Comparison of ENCODE assay signal across 32 cellular contexts in genomic region chr17:2894782-2895181, GRCh38.
A peak's percentile ranks its signal among the peaks of the same experiment; 100 is the strongest.
DNase-seq lines count a peak whose midpoint lies in the region; ATAC-seq, FAIRE-seq and TF ChIP-seq lines count a peak whose summit lies in the region.
"Had no signal": no experiment of that assay in that cellular context is flagged by ENCODE, and none has a peak within 500 bp of the region (broad histone marks: within the 10 kb centered on the region; RNA-seq: fewer than 3 reads in every experiment).

No MANE protein-coding gene starts in this region.

- H3K4me1 ChIP-seq in duodenal mucosa (ENCODE audit: control insufficient read depth in 1 of 2, insufficient read depth in 2 of 2, low read length in 2 of 2) (peaks cover 13 to 14% of the 10 kb centered on the region in 2 donors), neuronal stem cell (ENCODE audit: control insufficient read depth in 2 of 2, insufficient read depth in 1 of 2, low read depth in 1 of 2, low read length in 2 of 2) (no peaks in the 10 kb centered on the region), gastrocnemius medialis (no peaks in the 10 kb centered on the region)
- H3K4me1 ChIP-seq: lower lobe of right lung, tibial artery had no signal

- H3K27me3 ChIP-seq in duodenal mucosa (ENCODE audit: control insufficient read depth in 1 of 2, insufficient read depth in 2 of 2, low read length in 2 of 2) (no peaks in the 10 kb centered on the region), neuronal stem cell (ENCODE audit: control insufficient read depth in 3 of 3, insufficient read depth in 3 of 3, low read depth in 1 of 3, low read length in 3 of 3) (no peaks in the 10 kb centered on the region), gastrocnemius medialis (no peaks in the 10 kb centered on the region)
- H3K27me3 ChIP-seq: heart left ventricle, ovary, tibial artery had no signal

- H2AFZ ChIP-seq in neuronal stem cell (ENCODE audit: low read length) = no peak overlapping the region

- in situ Hi-C loops in gastrocnemius medialis (cut with MboI; ENCODE audit: low sequenced_read_pairs in 4 of 4) = no loop called here

- TF ChIP-seq POLR2A in GM12891 (IDR thresholded peaks at IDR 0.05; ENCODE audit: low read depth, low read length) (no peak), gastrocnemius medialis (IDR thresholded peaks at IDR 0.05) (no peak)

- no CpG with 5 or more reads among the region's 17 CpGs for WGBS in neuronal stem cell (ENCODE audit: extremely low coverage in 2 of 2, insufficient read length in 2 of 2, insufficient replicate concordance in 1 of 2), 2 donors

- no peak overlapping the region for H2BK15ac ChIP-seq in neuronal stem cell (ENCODE audit: low read length)

- no peak overlapping the region for H2BK120ac ChIP-seq in neuronal stem cell (ENCODE audit: low read depth, low read length)

- no peak overlapping the region for H2BK5ac ChIP-seq in neuronal stem cell (ENCODE audit: low read length)

- no peak overlapping the region for H3K14ac ChIP-seq in neuronal stem cell (ENCODE audit: low read length)

- H3K4ac ChIP-seq in neuronal stem cell (ENCODE audit: low read length) = no peak overlapping the region

- no peak overlapping the region for H3K4me2 ChIP-seq in neuronal stem cell (ENCODE audit: insufficient read depth, low read length, poor library complexity, severe bottlenecking)

- H3K36me3 ChIP-seq in duodenal mucosa (ENCODE audit: control insufficient read depth in 1 of 2, insufficient read depth in 2 of 2, low read length in 2 of 2) (no peaks in the 10 kb centered on the region), neuronal stem cell (replicated peaks in 1 of 2; ENCODE audit: control insufficient read depth in 2 of 2, insufficient read depth in 2 of 2, low read length in 2 of 2) (no peaks in the 10 kb centered on the region), gastrocnemius medialis (no peaks in the 10 kb centered on the region)
- H3K36me3 ChIP-seq: heart left ventricle, lower lobe of right lung, ovary, tibial artery had no signal

- no peak overlapping the region for H2AK5ac ChIP-seq in neuronal stem cell (ENCODE audit: low read depth, low read length)

- no peak overlapping the region for H2BK12ac ChIP-seq in neuronal stem cell (ENCODE audit: low read length)

- peak; percentile 14 for DNase-seq in NCI-H510A treated with DMSO at 0.1 percent for 48 hours (lab: John Stamatoyannopoulos, UW)
- DNase-seq in NCI-H510A (lab: John Stamatoyannopoulos, UW) = no peak
- DNase-seq in neuronal stem cell (ENCODE audit: low spot score) = no peak
- no peak for DNase-seq in GM12891 (ENCODE audit: insufficient read length, low spot score)
- DNase-seq in gastrocnemius medialis = no peak
- DNase-seq in OCI-M2 (lab: John Stamatoyannopoulos, UW; ENCODE audit: unreplicated experiment) = no peak
- DNase-seq: activated CD4-positive, alpha-beta T cell treated with anti-CD3 and anti-CD28 coated beads for 48 hours; activated CD8-positive, alpha-beta memory T cell treated with anti-CD3 and anti-CD28 coated beads for 24 hours; activated gamma-delta T cell; activated naive CD8-positive, alpha-beta T cell treated with anti-CD3 and anti-CD28 coated beads for 36 hours; anterior cingulate cortex; C1 segment of cervical spinal cord; Calu3; heart left ventricle; HFFc6; lower lobe of right lung; midbrain; NCI-H1092; NCI-H1694 treated with DMSO at 0.1 percent for 48 hours; NCI-H446 treated with DMSO at 0.1 percent for 48 hours; ovary; retina; T-cell; tibial artery; WERI-Rb-1 had no signal

- H3K79me1 ChIP-seq in neuronal stem cell (ENCODE audit: low read depth, low read length) = no peaks in the 10 kb centered on the region

- H3K9ac ChIP-seq in duodenal mucosa (ENCODE audit: low read depth in 1 of 2, low read length in 2 of 2) = no peak overlapping the region
- no peak overlapping the region for H3K9ac ChIP-seq in neuronal stem cell (ENCODE audit: low read depth, low read length, poor library complexity)

- H3K23ac ChIP-seq in neuronal stem cell (ENCODE audit: low read depth, low read length, poor library complexity) = no peak overlapping the region

- peak overlapping the region; percentile 57 for H3K18ac ChIP-seq in neuronal stem cell (ENCODE audit: low read length)

- no peak for FAIRE-seq in GM12891 (lab: Jason Lieb, UNC)
- FAIRE-seq: bronchial epithelial cell, colon had no signal

- H3K27ac ChIP-seq in duodenal mucosa (ENCODE audit: low read depth, low read length) (peak overlapping the region; percentile 10), neuronal stem cell (replicated peaks; ENCODE audit: low read length) (no peak overlapping the region), gastrocnemius medialis (no peak overlapping the region)
- H3K27ac ChIP-seq: 22Rv1, heart left ventricle, lower lobe of right lung, ovary, skin epidermis, tibial artery, WERI-Rb-1 had no signal

- intact Hi-C loops in gastrocnemius medialis (cut with DNase I; ENCODE audit: low total_unique reads) = no loop called here

- H3K4me3 ChIP-seq in duodenal mucosa (ENCODE audit: low read depth in 1 of 2, low read length in 2 of 2) = no peak overlapping the region
- no peak overlapping the region for H3K4me3 ChIP-seq in neuronal stem cell (ENCODE audit: low read length in 2 of 2)
- no peak overlapping the region for H3K4me3 ChIP-seq in gastrocnemius medialis
- H3K4me3 ChIP-seq: heart left ventricle, lower lobe of right lung, ovary, skin epidermis, tibial artery had no signal

- H4K91ac ChIP-seq in neuronal stem cell (ENCODE audit: low read depth, low read length, poor library complexity) = no peak overlapping the region

- TF ChIP-seq CTCF in gastrocnemius medialis (IDR thresholded peaks at IDR 0.05 in 4 of 5, conservative IDR thresholded peaks at IDR 0.05 in 1 of 5) = no peak

- no peak overlapping the region for H4K8ac ChIP-seq in neuronal stem cell (ENCODE audit: low read depth, low read length)

- no peak for ATAC-seq in gastrocnemius medialis
- no peak for ATAC-seq in GM21515 (IDR thresholded peaks at IDR 0.05; ENCODE audit: unreplicated experiment)
- ATAC-seq: esophagus mucosa, heart left ventricle, lower lobe of right lung, T-cell had no signal

- no peaks in the 10 kb centered on the region for H3K9me3 ChIP-seq in duodenal mucosa (ENCODE audit: control insufficient read depth in 1 of 2, low read length in 2 of 2)
- H3K9me3 ChIP-seq in neuronal stem cell (replicated peaks in 1 of 2; ENCODE audit: control insufficient read depth in 2 of 2, insufficient read depth in 1 of 2, low read depth in 1 of 2, low read length in 2 of 2) = no peaks in the 10 kb centered on the region
- no peaks in the 10 kb centered on the region for H3K9me3 ChIP-seq in gastrocnemius medialis
- H3K9me3 ChIP-seq: heart left ventricle, lower lobe of right lung, ovary, tibial artery had no signal

TF ChIP-seq in GM12891, 5 proteins besides CTCF, POLR2A, EP300 and RAD21:
- TF ChIP-seq TAF1 (IDR thresholded peaks at IDR 0.05; ENCODE audit: low read depth, low read length) (no peak), POU2F2 (IDR thresholded peaks at IDR 0.05; ENCODE audit: low read depth, low read length) (no peak), PAX5 (IDR thresholded peaks at IDR 0.05; ENCODE audit: insufficient read depth, low read length, severe bottlenecking) (no peak), POLR2AphosphoS5 (IDR thresholded peaks at IDR 0.05; ENCODE audit: low read depth, low read length) (no peak), SPI1 (IDR thresholded peaks at IDR 0.05; ENCODE audit: low read depth, low read length) (no peak)
TF ChIP-seq in GM12891: peak in this region for 0.
